In genomic region chr2:24492283-24493272, GRCh38 we compare ENCODE assay signal across 8 cellular contexts. TPM values are rescaled to one million over a fixed set of nuclear protein-coding genes. Genes with fewer than 3 reads are reported as not detected.
DNase-seq lines count a peak whose midpoint lies in the region; ATAC-seq and TF ChIP-seq lines count a peak whose summit lies in the region.

No MANE protein-coding gene starts in this region.

- TF ChIP-seq CTCF in psoas muscle (IDR thresholded peaks at IDR 0.05): no peak

- H3K27me3 Mint-ChIP-seq in activated T-helper 1 cell treated with anti-CD3 and anti-CD28 coated beads, Interleukin-12 subunit alpha, Interleukin-12 subunit beta, Interleukin-2, Interleukin-4 antibody, amounts not matched to agents 30 ng/mL and 10 ng/mL and 1 ng/mL, durations not matched to agents 14 hours and 24 hours and 36 hours (ENCODE audit: insufficient read depth): peaks cover 7% of the 10 kb centered on the region

- intact Hi-C loops in activated T-helper 1 cell treated with anti-CD3 and anti-CD28 coated beads, Interleukin-12 subunit alpha, Interleukin-12 subunit beta, Interleukin-2, Interleukin-4 antibody, amounts not matched to agents 30 ng/mL and 10 ng/mL and 1 ng/mL, durations not matched to agents 14 hours and 24 hours and 36 hours (cut with micrococcal nuclease): loop anchor here (5.0 to 10.0 kb wide), 3 partner anchors 212 to 1385 kb away; partner anchors contain the start of gene ASXL2
- intact Hi-C loops in left cardiac atrium (cut with DNase I): loop anchor here in 1 of 2 donors (10.0 kb wide), 3 partner anchors 162 to 302 kb away; partner anchors contain the start of genes CENPO and PTRHD1
- intact Hi-C loops in psoas muscle (cut with DNase I): loop anchor here (2.0 to 10.0 kb wide), 4 partner anchors 56 to 172 kb away; no protein-coding TSS in a partner anchor

- H3K4me1 ChIP-seq in psoas muscle: peaks cover 49% of the 10 kb centered on the region

- no peaks in the 10 kb centered on the region for H3K9me3 Mint-ChIP-seq in activated T-helper 1 cell treated with anti-CD3 and anti-CD28 coated beads, Interleukin-12 subunit alpha, Interleukin-12 subunit beta, Interleukin-2, Interleukin-4 antibody, amounts not matched to agents 30 ng/mL and 10 ng/mL and 1 ng/mL, durations not matched to agents 14 hours and 24 hours and 36 hours

- H3K27ac ChIP-seq in psoas muscle: peak overlapping the region; percentile 94

- H3K27me3 ChIP-seq in psoas muscle (ENCODE audit: insufficient read depth in 3 of 3, low read length in 2 of 3): no peaks in the 10 kb centered on the region

- ATAC-seq in HG02973 (IDR thresholded peaks at IDR 0.05; ENCODE audit: unreplicated experiment) (peak; percentile 2), left cardiac atrium (peak; percentile 3 to 7), psoas muscle (peak; percentile 37 to 60 (median 46))

- H3K27ac Mint-ChIP-seq in activated T-helper 1 cell treated with anti-CD3 and anti-CD28 coated beads, Interleukin-12 subunit alpha, Interleukin-12 subunit beta, Interleukin-2, Interleukin-4 antibody, amounts not matched to agents 30 ng/mL and 10 ng/mL and 1 ng/mL, durations not matched to agents 14 hours and 24 hours and 36 hours: peak overlapping the region; percentile 41

- H3K4me3 ChIP-seq in psoas muscle: peak overlapping the region; percentile 86

- DNase-seq in C1 segment of cervical spinal cord (lab: John Stamatoyannopoulos, UW): peak in 11 of 14 donors; percentile 26 to 73 (median 51)
- no peak for DNase-seq in activated T-helper 1 cell treated with anti-CD3 and anti-CD28 coated beads, Interleukin-12 subunit alpha, Interleukin-12 subunit beta, Interleukin-2, Interleukin-4 antibody, amounts not matched to agents 30 ng/mL and 10 ng/mL and 1 ng/mL, durations not matched to agents 14 hours and 24 hours and 36 hours (ENCODE audit: low spot score)
- no peak for DNase-seq in left cardiac atrium
- peak in 1 of 2 donors; percentile 22 for DNase-seq in psoas muscle
- DNase-seq in NCI-H1105 treated with DMSO at 0.1 percent for 48 hours (lab: John Stamatoyannopoulos, UW): no peak
- no peak for DNase-seq in RKO (ENCODE audit: low spot score)
- DNase-seq in LoVo (ENCODE audit: low spot score): no peak

- no peaks in the 10 kb centered on the region for H3K9me3 ChIP-seq in psoas muscle

- H3K4me3 Mint-ChIP-seq in activated T-helper 1 cell treated with anti-CD3 and anti-CD28 coated beads, Interleukin-12 subunit alpha, Interleukin-12 subunit beta, Interleukin-2, Interleukin-4 antibody, amounts not matched to agents 30 ng/mL and 10 ng/mL and 1 ng/mL, durations not matched to agents 14 hours and 24 hours and 36 hours: peak overlapping the region; percentile 86

- H3K36me3 Mint-ChIP-seq in activated T-helper 1 cell treated with anti-CD3 and anti-CD28 coated beads, Interleukin-12 subunit alpha, Interleukin-12 subunit beta, Interleukin-2, Interleukin-4 antibody, amounts not matched to agents 30 ng/mL and 10 ng/mL and 1 ng/mL, durations not matched to agents 14 hours and 24 hours and 36 hours (ENCODE audit: low read depth): peaks cover 6% of the 10 kb centered on the region

- H3K4me1 Mint-ChIP-seq in activated T-helper 1 cell treated with anti-CD3 and anti-CD28 coated beads, Interleukin-12 subunit alpha, Interleukin-12 subunit beta, Interleukin-2, Interleukin-4 antibody, amounts not matched to agents 30 ng/mL and 10 ng/mL and 1 ng/mL, durations not matched to agents 14 hours and 24 hours and 36 hours (ENCODE audit: low read depth): peaks cover 43% of the 10 kb centered on the region

- no peaks in the 10 kb centered on the region for H3K36me3 ChIP-seq in psoas muscle (ENCODE audit: insufficient read depth in 1 of 2, low read depth in 1 of 2)

- 3 to 4% (median 4%) methylated on average over 20 of the region's 20 CpGs for WGBS in psoas muscle, 3 donors

RNA-seq across cellular contexts. Expression of gene NCOA1, which starts 1.5 kb away (rescaled TPM):
- total RNA-seq in activated T-helper 1 cell treated with anti-CD3 and anti-CD28 coated beads, Interleukin-12 subunit alpha, Interleukin-12 subunit beta, Interleukin-2, Interleukin-4 antibody, amounts not matched to agents 30 ng/mL and 10 ng/mL and 1 ng/mL, durations not matched to agents 14 hours and 24 hours and 36 hours: 28.7 and 30.0 TPM in 2 replicates
- 10 to 100 TPM; 34.3 to 35.2 TPM for total RNA-seq in left cardiac atrium
- total RNA-seq in psoas muscle: 10 to 100 TPM; 44.2 to 78.1 (median 53.9) TPM
- 10 to 100 TPM; 12.8 to 23.0 (median 19.1) TPM for polyA plus RNA-seq in psoas muscle

Comparison
In these comparisons a context has a peak if more than half of its experiments do, and no peak if none do; other contexts are left out.
1. DNase-seq: peak in C1 segment of cervical spinal cord (11 of 14); none in activated T-helper 1 cell treated with anti-CD3 and anti-CD28 coated beads, Interleukin-12 subunit alpha, Interleukin-12 subunit beta, Interleukin-2, Interleukin-4 antibody, amounts not matched to agents 30 ng/mL and 10 ng/mL and 1 ng/mL, durations not matched to agents 14 hours and 24 hours and 36 hours (single experiment), left cardiac atrium (single experiment), NCI-H1105 treated with DMSO at 0.1 percent for 48 hours (single experiment), RKO (single experiment) and LoVo (single experiment).
2. Peak in every context shown above with its lines, with median percentiles within 50 percentile points of each other: ATAC-seq.